8 cellular contexts compared by ENCODE assay signal in the genomic region with DNA sequence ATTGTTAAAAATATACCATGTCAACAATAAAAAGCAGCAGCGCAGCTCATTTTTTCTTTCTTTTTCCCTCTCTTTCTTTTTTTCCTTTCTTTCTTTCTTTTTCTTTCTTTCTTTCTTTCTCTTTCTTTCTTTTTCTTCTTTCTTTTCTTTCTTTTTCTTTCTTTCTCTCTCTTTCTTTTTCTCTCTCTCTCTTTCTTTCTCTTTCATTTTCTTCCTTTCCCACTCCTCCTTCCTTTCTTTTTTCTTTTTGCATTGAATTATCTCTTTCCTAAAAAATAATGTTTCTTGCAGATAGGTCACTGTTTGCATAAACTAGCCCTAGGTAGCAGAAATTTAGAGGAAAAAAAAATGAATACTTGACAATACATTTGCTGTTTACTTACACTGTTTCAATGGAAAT.
"Had no signal": no experiment of that assay in that cellular context is flagged by ENCODE, and none has a peak within 500 bp of the region (broad histone marks: within the 10 kb centered on the region; RNA-seq: fewer than 3 reads in every experiment).

No MANE protein-coding gene starts in this region.

- FAIRE-seq: H1, H54, HTR-8/SVneo had no signal

- H2AFZ ChIP-seq: GM23338 had no signal

- ATAC-seq: GM23338 had no signal

- H3K27ac Mint-ChIP-seq: GM23338 had no signal

- H3K4me3 ChIP-seq: GM23338 had no signal

- H3K4me2 ChIP-seq: GM23338 had no signal

- DNase-seq: H9, HCEC 1CT, IMR-90, KBM-7 had no signal

- H3K4me3 Mint-ChIP-seq: GM23338, H9 had no signal
